In genomic region chr5:69502375-69503143, GRCh38 we compare ENCODE assay signal across 11 cellular contexts. TPM values are rescaled to one million over a fixed set of nuclear protein-coding genes. Genes with fewer than 3 reads are reported as not detected.
DNase-seq lines count a peak whose midpoint lies in the region; ATAC-seq, FAIRE-seq and TF ChIP-seq lines count a peak whose summit lies in the region.
"Had no signal": no experiment of that assay in that cellular context is flagged by ENCODE, and none has a peak within 500 bp of the region (broad histone marks: within the 10 kb centered on the region; RNA-seq: fewer than 3 reads in every experiment).

No MANE protein-coding gene starts in this region.

- no peak overlapping the region for H2BK15ac ChIP-seq in mesenchymal stem cell (ENCODE audit: low read depth, poor library complexity, severe bottlenecking)

- peak overlapping the region; percentile 16 for H3K9ac ChIP-seq in mesenchymal stem cell (ENCODE audit: low read length)

- H3K18ac ChIP-seq in mesenchymal stem cell (ENCODE audit: low read depth in 1 of 2, low read length in 2 of 2), result peak overlapping the region in 1 of 2 experiments; percentile 38

- no peak overlapping the region for H4K91ac ChIP-seq in mesenchymal stem cell (ENCODE audit: low read length)

- H2AK5ac ChIP-seq in mesenchymal stem cell (ENCODE audit: low read length, severe bottlenecking), result peak overlapping the region; percentile 1

- no peak overlapping the region for H4K8ac ChIP-seq in mesenchymal stem cell (ENCODE audit: low read length)

- no peaks in the 10 kb centered on the region for H3K36me3 ChIP-seq in mesenchymal stem cell (ENCODE audit: control insufficient read depth in 1 of 2, insufficient read depth in 2 of 2, low read depth in 1 of 2, low read length in 2 of 2)
- no peaks in the 10 kb centered on the region for H3K36me3 ChIP-seq in prostate gland
- H3K36me3 ChIP-seq: suprapubic skin had no signal

- intact Hi-C loops in prostate gland (cut with DNase I), result no loop called here

- H2BK120ac ChIP-seq in mesenchymal stem cell (ENCODE audit: low read depth, low read length), result no peak overlapping the region

- no peak overlapping the region for H2BK12ac ChIP-seq in mesenchymal stem cell (ENCODE audit: low read length in 2 of 2)

- H3K27ac ChIP-seq in mesenchymal stem cell (ENCODE audit: low read length, poor library complexity, severe bottlenecking) (peak overlapping the region; percentile 84), prostate gland (no peak overlapping the region)
- H3K27ac ChIP-seq: suprapubic skin had no signal

- no peak overlapping the region for H3K4me2 ChIP-seq in mesenchymal stem cell (ENCODE audit: low read length, poor library complexity, severe bottlenecking)

- H3K27me3 ChIP-seq in mesenchymal stem cell (ENCODE audit: control insufficient read depth in 1 of 2, insufficient read depth in 1 of 2, low read length in 2 of 2), result no peaks in the 10 kb centered on the region
- H3K27me3 ChIP-seq in prostate gland (replicated peaks; ENCODE audit: insufficient read depth), result no peaks in the 10 kb centered on the region
- H3K27me3 ChIP-seq: suprapubic skin had no signal

- no peak overlapping the region for H3K14ac ChIP-seq in mesenchymal stem cell (ENCODE audit: low read length in 2 of 2)

- H3K4me3 ChIP-seq in mesenchymal stem cell (ENCODE audit: insufficient read depth in 1 of 2, low read depth in 1 of 2, low read length in 2 of 2), result no peak overlapping the region
- no peak overlapping the region for H3K4me3 ChIP-seq in prostate gland
- H3K4me3 ChIP-seq: suprapubic skin had no signal

- H2BK5ac ChIP-seq in mesenchymal stem cell (ENCODE audit: low read depth, low read length, poor library complexity, severe bottlenecking), result no peak overlapping the region

- peaks cover 6% of the 10 kb centered on the region for H3K4me1 ChIP-seq in mesenchymal stem cell (ENCODE audit: control insufficient read depth, insufficient read depth, low read depth, low read length)
- H3K4me1 ChIP-seq in prostate gland (replicated peaks), result no peaks in the 10 kb centered on the region

- no peaks in the 10 kb centered on the region for H3K79me1 ChIP-seq in mesenchymal stem cell (replicated peaks; ENCODE audit: low read length, poor library complexity, severe bottlenecking)

- peak; percentile 85 for DNase-seq in Daoy (ENCODE audit: low read depth)
- peak; percentile 75 for DNase-seq in LHCN-M2 (ENCODE audit: low read depth)
- DNase-seq in dermis blood vessel endothelial cell, result peak; percentile 28
- DNase-seq in mesenchymal stem cell, result peak; percentile 55
- no peak for DNase-seq in GM19239 (ENCODE audit: insufficient read length, low spot score)
- DNase-seq in prostate gland (ENCODE audit: low spot score), result no peak
- no peak for DNase-seq in hepatic stellate cell (ENCODE audit: low spot score)
- DNase-seq: activated T-cell treated with anti-CD3 and anti-CD28 coated beads, Interleukin-2, amount 50 U/mL, for 72 hours; CD4-positive, CD25-positive, alpha-beta regulatory T cell had no signal

- no peak for TF ChIP-seq POLR2A in prostate gland (IDR thresholded peaks at IDR 0.05)

- H3K4ac ChIP-seq in mesenchymal stem cell (ENCODE audit: low read depth in 1 of 2, low read length in 2 of 2), result no peak overlapping the region

- no peak for TF ChIP-seq CTCF in prostate gland (IDR thresholded peaks at IDR 0.05)

- H3K9me3 ChIP-seq in mesenchymal stem cell (ENCODE audit: control insufficient read depth, low read length) (no peaks in the 10 kb centered on the region), prostate gland (no peaks in the 10 kb centered on the region)
- H3K9me3 ChIP-seq: suprapubic skin had no signal

- H3K23ac ChIP-seq in mesenchymal stem cell (ENCODE audit: low read length in 2 of 2), result no peak overlapping the region

- no peak for FAIRE-seq in GM19239 (lab: Jason Lieb, UNC)

- ATAC-seq in HG02884 (IDR thresholded peaks at IDR 0.05; ENCODE audit: unreplicated experiment), result no peak
- ATAC-seq: activated T-cell treated with anti-CD3 and anti-CD28 coated beads, Interleukin-2, amount 50 U/mL, for 72 hours had no signal

- 26% methylated on average over 7 of the region's 7 CpGs for WGBS in mesenchymal stem cell
- 52% methylated on average over 7 of the region's 7 CpGs for WGBS in prostate gland

- H2AFZ ChIP-seq in mesenchymal stem cell (ENCODE audit: low read depth, low read length), result peak overlapping the region; percentile 62

RNA-seq across cellular contexts. Expression of gene OCLN, which starts 10.0 kb away (rescaled TPM):
- total RNA-seq in Daoy (2014; rRNA removed; shearing (Covaris generic)), result 30.8 and 39.0 TPM in 2 replicates
- total RNA-seq in LHCN-M2 (2014; rRNA removed), result 0.06 TPM in 2 replicates
- polyA plus RNA-seq in LHCN-M2 (2012), result 0.04 TPM
- total RNA-seq in dermis blood vessel endothelial cell, result 4.4 and 5.7 TPM in 2 replicates
- 1.1 TPM for polyA plus RNA-seq in mesenchymal stem cell (2013, experiment 1 of 2)
- polyA plus RNA-seq in mesenchymal stem cell (2013, experiment 2 of 2), result 1.4 TPM
- total RNA-seq in prostate gland, result 10 to 100 TPM; 20.2 to 26.8 TPM

RNA-seq across cellular contexts. Expression of gene GTF2H2C, which starts 57.4 kb away (rescaled TPM):
- 88.2 and 94.4 TPM in 2 replicates for total RNA-seq in Daoy (2014; rRNA removed; shearing (Covaris generic))
- total RNA-seq in LHCN-M2 (2014; rRNA removed) (27.1 and 30.5 TPM in 2 replicates), dermis blood vessel endothelial cell (20.9 and 34.4 TPM in 2 replicates), prostate gland (10 to 100 TPM; 16.3 to 29.6 TPM)
- 13.9 TPM for polyA plus RNA-seq in LHCN-M2 (2012)
- polyA plus RNA-seq in mesenchymal stem cell (2013, experiment 1 of 2), result 15.0 TPM
- polyA plus RNA-seq in mesenchymal stem cell (2013, experiment 2 of 2), result 16.4 TPM

Comparison
In these comparisons a context has a peak if more than half of its experiments do, and no peak if none do; other contexts are left out.
1. DNase-seq: peak in Daoy (single experiment), LHCN-M2 (single experiment), dermis blood vessel endothelial cell (single experiment) and mesenchymal stem cell (single experiment); none in GM19239 (single experiment), prostate gland (single experiment) and hepatic stellate cell (single experiment).